In the genomic region with DNA sequence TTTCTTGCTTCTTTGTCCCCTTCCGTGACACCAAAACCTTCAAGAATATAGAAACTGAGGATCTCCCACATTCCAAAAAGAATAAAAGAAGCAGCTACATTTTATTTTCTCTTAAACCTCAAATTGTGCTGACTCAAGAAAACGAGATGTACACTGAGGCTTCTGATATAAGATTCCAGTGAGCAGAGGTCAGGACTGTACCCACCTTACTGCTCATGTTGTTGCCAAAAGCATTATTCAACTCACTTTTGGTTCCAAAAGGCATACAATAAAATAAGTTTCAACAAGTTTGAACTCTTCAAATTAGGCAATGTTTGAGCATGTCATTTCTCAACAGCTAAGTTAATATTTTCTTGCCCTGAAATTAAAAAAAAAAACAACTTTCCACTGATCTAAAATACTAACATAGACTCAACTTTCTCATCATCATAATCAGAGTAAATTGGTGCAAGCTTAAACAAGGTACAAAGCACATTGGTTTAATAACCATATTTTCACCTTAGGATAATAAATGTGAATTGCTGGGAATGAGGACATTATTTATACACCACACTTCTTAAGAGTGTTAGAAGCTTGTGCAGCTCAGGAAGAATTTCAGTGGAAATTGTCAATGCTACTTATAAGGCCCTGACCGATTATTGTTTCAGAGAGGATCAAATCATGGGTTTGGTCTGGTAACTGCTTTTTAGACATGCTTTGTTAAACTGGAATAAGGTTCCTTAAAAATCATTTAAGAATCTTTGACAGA, we compare ENCODE assay signal across 19 cellular contexts.
"Had no signal": no experiment of that assay in that cellular context is flagged by ENCODE, and none has a peak within 500 bp of the region (broad histone marks: within the 10 kb centered on the region; RNA-seq: fewer than 3 reads in every experiment).

No MANE protein-coding gene starts in this region.

- H3K9me3 ChIP-seq: body of pancreas, prostate gland, sigmoid colon, stomach, testis had no signal

- H3K27me3 ChIP-seq: body of pancreas, sigmoid colon, stomach, testis had no signal

- DNase-seq: activated CD4-positive, alpha-beta T cell treated with anti-CD3 and anti-CD28 coated beads, Interleukin-2, amount 10 ng/mL, durations not matched to agents 7 days and 5 days; activated CD4-positive, CD25-positive, alpha-beta regulatory T cell; activated CD8-positive, alpha-beta memory T cell treated with anti-CD3 and anti-CD28 coated beads, Interleukin-2, amount 50 U/mL, for 48 hours; activated gamma-delta T cell treated with Interleukin-2 at 50 U/mL for 16 hours; activated naive CD8-positive, alpha-beta T cell treated with anti-CD3 and anti-CD28 coated beads for 36 hours; activated T-cell treated with anti-CD3 and anti-CD28 coated beads, Interleukin-2, amount 50 U/mL, for 72 hours; amygdala; body of pancreas; effector CD8-positive, alpha-beta T cell; islet precursor cell; left ventricle myocardium superior; mesendoderm; sigmoid colon; stimulated activated CD4-positive, alpha-beta T cell treated with anti-CD3 and anti-CD28 coated beads, Interleukin-2, amount 100 ng/mL, for 24 hours; stomach; testis had no signal

- H3K4me1 ChIP-seq: body of pancreas, prostate gland, stomach, testis had no signal

- ATAC-seq: activated T-cell treated with anti-CD3 and anti-CD28 coated beads, Interleukin-2, amount 50 U/mL, for 72 hours; body of pancreas; left ventricle myocardium superior; natural killer cell treated with Interleukin-12 subunit alpha and Interleukin-12 subunit beta and Interleukin-15 and Interleukin-18, amount 100 ng/mL, for 72 hours had no signal

- H3K4me3 ChIP-seq: body of pancreas, coronary artery, prostate gland, sigmoid colon, stomach, testis had no signal

- H3K27ac ChIP-seq: body of pancreas, coronary artery, prostate gland, sigmoid colon, stomach, testis had no signal

- H3K36me3 ChIP-seq: prostate gland, sigmoid colon, stomach had no signal
